In the genomic region with DNA sequence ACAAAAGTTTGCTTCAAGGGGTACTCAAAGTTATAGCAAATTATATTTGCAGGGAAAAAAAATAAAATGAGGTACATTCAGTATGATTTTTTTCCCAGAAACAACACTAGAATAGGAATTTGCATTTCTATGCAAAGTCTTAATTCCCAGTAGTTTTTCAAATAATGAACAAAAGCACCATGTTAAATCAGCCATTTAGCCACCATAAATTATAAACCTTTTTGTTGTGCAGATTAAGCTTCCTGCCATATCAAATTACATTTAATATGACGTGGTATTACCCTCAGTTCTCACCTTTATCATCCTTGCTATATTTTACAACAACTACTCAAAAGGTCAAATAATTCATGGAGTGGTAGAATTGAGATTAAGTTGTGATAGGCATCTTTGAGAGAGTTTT, we compare ENCODE assay signal across 2 cellular contexts.
TF ChIP-seq lines count a peak whose summit lies in the region.

No MANE protein-coding gene starts in this region.

TF ChIP-seq in HEK293, 187 proteins besides CTCF, POLR2A, EP300 and RAD21 (continued from another document):
- TF ChIP-seq, protein P1, sequence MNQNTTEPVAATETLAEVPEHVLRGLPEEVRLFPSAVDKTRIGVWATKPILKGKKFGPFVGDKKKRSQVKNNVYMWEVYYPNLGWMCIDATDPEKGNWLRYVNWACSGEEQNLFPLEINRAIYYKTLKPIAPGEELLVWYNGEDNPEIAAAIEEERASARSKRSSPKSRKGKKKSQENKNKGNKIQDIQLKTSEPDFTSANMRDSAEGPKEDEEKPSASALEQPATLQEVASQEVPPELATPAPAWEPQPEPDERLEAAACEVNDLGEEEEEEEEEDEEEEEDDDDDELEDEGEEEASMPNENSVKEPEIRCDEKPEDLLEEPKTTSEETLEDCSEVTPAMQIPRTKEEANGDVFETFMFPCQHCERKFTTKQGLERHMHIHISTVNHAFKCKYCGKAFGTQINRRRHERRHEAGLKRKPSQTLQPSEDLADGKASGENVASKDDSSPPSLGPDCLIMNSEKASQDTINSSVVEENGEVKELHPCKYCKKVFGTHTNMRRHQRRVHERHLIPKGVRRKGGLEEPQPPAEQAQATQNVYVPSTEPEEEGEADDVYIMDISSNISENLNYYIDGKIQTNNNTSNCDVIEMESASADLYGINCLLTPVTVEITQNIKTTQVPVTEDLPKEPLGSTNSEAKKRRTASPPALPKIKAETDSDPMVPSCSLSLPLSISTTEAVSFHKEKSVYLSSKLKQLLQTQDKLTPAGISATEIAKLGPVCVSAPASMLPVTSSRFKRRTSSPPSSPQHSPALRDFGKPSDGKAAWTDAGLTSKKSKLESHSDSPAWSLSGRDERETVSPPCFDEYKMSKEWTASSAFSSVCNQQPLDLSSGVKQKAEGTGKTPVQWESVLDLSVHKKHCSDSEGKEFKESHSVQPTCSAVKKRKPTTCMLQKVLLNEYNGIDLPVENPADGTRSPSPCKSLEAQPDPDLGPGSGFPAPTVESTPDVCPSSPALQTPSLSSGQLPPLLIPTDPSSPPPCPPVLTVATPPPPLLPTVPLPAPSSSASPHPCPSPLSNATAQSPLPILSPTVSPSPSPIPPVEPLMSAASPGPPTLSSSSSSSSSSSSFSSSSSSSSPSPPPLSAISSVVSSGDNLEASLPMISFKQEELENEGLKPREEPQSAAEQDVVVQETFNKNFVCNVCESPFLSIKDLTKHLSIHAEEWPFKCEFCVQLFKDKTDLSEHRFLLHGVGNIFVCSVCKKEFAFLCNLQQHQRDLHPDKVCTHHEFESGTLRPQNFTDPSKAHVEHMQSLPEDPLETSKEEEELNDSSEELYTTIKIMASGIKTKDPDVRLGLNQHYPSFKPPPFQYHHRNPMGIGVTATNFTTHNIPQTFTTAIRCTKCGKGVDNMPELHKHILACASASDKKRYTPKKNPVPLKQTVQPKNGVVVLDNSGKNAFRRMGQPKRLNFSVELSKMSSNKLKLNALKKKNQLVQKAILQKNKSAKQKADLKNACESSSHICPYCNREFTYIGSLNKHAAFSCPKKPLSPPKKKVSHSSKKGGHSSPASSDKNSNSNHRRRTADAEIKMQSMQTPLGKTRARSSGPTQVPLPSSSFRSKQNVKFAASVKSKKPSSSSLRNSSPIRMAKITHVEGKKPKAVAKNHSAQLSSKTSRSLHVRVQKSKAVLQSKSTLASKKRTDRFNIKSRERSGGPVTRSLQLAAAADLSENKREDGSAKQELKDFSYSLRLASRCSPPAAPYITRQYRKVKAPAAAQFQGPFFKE (tag by site-specific recombination; IDR thresholded peaks at IDR 0.05; ENCODE audit: borderline replicate concordance): no peak
- peak; percentile 41; the same call in 1 of the 2 replicates for TF ChIP-seq FEZF1 (tag by site-specific recombination; IDR thresholded peaks at IDR 0.05)

TF ChIP-seq in GM23338, 12 proteins besides CTCF, POLR2A, EP300 and RAD21 (continued from another document):
- TF ChIP-seq, protein P2, sequence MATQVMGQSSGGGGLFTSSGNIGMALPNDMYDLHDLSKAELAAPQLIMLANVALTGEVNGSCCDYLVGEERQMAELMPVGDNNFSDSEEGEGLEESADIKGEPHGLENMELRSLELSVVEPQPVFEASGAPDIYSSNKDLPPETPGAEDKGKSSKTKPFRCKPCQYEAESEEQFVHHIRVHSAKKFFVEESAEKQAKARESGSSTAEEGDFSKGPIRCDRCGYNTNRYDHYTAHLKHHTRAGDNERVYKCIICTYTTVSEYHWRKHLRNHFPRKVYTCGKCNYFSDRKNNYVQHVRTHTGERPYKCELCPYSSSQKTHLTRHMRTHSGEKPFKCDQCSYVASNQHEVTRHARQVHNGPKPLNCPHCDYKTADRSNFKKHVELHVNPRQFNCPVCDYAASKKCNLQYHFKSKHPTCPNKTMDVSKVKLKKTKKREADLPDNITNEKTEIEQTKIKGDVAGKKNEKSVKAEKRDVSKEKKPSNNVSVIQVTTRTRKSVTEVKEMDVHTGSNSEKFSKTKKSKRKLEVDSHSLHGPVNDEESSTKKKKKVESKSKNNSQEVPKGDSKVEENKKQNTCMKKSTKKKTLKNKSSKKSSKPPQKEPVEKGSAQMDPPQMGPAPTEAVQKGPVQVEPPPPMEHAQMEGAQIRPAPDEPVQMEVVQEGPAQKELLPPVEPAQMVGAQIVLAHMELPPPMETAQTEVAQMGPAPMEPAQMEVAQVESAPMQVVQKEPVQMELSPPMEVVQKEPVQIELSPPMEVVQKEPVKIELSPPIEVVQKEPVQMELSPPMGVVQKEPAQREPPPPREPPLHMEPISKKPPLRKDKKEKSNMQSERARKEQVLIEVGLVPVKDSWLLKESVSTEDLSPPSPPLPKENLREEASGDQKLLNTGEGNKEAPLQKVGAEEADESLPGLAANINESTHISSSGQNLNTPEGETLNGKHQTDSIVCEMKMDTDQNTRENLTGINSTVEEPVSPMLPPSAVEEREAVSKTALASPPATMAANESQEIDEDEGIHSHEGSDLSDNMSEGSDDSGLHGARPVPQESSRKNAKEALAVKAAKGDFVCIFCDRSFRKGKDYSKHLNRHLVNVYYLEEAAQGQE (IDR thresholded peaks at IDR 0.05; ENCODE audit: unreplicated experiment): no peak
- TF ChIP-seq JUNB (IDR thresholded peaks at IDR 0.05; ENCODE audit: unreplicated experiment) (no peak), ZNF114 (CRISPR knock-in tag; IDR thresholded peaks at IDR 0.05) (no peak), EZH2 (IDR thresholded peaks at IDR 0.05; ENCODE audit: low read depth, unreplicated experiment) (no peak), STAT1 (IDR thresholded peaks at IDR 0.05; ENCODE audit: unreplicated experiment) (no peak)
- TF ChIP-seq, protein P3, sequence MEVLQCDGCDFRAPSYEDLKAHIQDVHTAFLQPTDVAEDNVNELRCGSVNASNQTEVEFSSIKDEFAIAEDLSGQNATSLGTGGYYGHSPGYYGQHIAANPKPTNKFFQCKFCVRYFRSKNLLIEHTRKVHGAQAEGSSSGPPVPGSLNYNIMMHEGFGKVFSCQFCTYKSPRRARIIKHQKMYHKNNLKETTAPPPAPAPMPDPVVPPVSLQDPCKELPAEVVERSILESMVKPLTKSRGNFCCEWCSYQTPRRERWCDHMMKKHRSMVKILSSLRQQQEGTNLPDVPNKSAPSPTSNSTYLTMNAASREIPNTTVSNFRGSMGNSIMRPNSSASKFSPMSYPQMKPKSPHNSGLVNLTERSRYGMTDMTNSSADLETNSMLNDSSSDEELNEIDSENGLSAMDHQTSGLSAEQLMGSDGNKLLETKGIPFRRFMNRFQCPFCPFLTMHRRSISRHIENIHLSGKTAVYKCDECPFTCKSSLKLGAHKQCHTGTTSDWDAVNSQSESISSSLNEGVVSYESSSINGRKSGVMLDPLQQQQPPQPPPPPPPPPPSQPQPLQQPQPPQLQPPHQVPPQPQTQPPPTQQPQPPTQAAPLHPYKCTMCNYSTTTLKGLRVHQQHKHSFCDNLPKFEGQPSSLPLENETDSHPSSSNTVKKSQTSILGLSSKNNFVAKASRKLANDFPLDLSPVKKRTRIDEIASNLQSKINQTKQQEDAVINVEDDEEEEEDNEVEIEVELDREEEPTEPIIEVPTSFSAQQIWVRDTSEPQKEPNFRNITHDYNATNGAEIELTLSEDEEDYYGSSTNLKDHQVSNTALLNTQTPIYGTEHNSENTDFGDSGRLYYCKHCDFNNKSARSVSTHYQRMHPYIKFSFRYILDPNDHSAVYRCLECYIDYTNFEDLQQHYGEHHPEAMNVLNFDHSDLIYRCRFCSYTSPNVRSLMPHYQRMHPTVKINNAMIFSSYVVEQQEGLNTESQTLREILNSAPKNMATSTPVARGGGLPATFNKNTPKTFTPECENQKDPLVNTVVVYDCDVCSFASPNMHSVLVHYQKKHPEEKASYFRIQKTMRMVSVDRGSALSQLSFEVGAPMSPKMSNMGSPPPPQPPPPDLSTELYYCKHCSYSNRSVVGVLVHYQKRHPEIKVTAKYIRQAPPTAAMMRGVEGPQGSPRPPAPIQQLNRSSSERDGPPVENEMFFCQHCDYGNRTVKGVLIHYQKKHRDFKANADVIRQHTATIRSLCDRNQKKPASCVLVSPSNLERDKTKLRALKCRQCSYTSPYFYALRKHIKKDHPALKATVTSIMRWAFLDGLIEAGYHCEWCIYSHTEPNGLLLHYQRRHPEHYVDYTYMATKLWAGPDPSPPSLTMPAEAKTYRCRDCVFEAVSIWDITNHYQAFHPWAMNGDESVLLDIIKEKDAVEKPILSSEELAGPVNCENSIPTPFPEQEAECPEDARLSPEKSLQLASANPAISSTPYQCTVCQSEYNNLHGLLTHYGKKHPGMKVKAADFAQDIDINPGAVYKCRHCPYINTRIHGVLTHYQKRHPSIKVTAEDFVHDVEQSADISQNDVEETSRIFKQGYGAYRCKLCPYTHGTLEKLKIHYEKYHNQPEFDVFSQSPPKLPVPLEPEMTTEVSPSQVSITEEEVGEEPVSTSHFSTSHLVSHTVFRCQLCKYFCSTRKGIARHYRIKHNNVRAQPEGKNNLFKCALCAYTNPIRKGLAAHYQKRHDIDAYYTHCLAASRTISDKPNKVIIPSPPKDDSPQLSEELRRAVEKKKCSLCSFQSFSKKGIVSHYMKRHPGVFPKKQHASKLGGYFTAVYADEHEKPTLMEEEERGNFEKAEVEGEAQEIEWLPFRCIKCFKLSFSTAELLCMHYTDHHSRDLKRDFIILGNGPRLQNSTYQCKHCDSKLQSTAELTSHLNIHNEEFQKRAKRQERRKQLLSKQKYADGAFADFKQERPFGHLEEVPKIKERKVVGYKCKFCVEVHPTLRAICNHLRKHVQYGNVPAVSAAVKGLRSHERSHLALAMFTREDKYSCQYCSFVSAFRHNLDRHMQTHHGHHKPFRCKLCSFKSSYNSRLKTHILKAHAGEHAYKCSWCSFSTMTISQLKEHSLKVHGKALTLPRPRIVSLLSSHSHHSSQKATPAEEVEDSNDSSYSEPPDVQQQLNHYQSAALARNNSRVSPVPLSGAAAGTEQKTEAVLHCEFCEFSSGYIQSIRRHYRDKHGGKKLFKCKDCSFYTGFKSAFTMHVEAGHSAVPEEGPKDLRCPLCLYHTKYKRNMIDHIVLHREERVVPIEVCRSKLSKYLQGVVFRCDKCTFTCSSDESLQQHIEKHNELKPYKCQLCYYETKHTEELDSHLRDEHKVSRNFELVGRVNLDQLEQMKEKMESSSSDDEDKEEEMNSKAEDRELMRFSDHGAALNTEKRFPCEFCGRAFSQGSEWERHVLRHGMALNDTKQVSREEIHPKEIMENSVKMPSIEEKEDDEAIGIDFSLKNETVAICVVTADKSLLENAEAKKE (CRISPR knock-in tag; IDR thresholded peaks at IDR 0.05): no peak
TF ChIP-seq in GM23338: peak in this region for 0.
